ENCODE assay signal across 8 cellular contexts in the genomic region with DNA sequence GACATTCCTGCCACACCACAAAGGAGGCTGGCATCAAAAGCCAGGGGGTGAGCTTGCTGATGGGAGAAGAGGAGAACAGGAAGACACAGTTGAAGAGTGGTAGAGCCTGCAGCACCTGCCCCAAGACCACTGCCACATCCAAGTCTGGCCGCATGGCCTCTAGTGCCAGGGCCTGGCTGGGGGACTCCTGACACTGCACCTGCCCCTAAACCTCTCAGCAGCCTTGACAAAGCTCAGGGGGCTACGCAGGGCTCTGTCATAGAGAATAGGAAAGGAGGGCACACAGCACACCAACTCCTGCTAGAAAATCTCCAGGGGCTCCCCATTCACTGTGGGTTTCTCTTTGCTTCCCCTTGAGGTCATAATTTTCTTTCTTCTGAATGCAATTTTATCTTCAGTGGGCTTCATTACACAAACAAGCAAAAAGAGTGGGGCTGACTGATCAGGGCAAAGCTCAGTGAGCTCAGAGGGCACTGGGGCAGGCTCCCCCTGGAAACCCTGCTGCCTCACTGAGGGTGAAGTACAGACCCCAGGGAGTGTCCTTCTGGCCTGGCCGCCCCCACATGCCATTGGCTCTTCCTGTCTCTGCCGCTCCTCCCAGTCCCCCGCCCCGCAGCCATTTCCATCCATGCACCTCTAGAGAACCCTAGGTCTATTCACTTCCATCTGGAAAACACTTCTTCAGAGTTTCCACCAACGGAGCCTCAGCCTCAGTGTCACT. TPM values are rescaled to one million over a fixed set of nuclear protein-coding genes. Genes with fewer than 3 reads are reported as not detected.
DNase-seq lines count a peak whose midpoint lies in the region; ATAC-seq, FAIRE-seq and TF ChIP-seq lines count a peak whose summit lies in the region.

No MANE protein-coding gene starts in this region.

- TF ChIP-seq CTCF in gastrocnemius medialis (IDR thresholded peaks at IDR 0.05 in 4 of 5, conservative IDR thresholded peaks at IDR 0.05 in 1 of 5) = no peak
- no peak for TF ChIP-seq CTCF in ovary (IDR thresholded peaks at IDR 0.05)

- H3K27me3 Mint-ChIP-seq in activated naive CD8-positive, alpha-beta T cell treated with anti-CD3 and anti-CD28 coated beads, Interleukin-2, amount 10 ng/mL, durations not matched to agents 7 days and 5 days = no peaks in the 10 kb centered on the region

- peak overlapping the region; percentile 57 to 63 (median 63) for H3K27ac ChIP-seq in gastrocnemius medialis
- H3K27ac ChIP-seq in ovary = no peak overlapping the region

- H3K36me3 Mint-ChIP-seq in activated naive CD8-positive, alpha-beta T cell treated with anti-CD3 and anti-CD28 coated beads, Interleukin-2, amount 10 ng/mL, durations not matched to agents 7 days and 5 days = peaks cover 8% of the 10 kb centered on the region

- H3K4me3 ChIP-seq in gastrocnemius medialis (no peak overlapping the region), ovary (no peak overlapping the region)

- peak overlapping the region; percentile 80 for H3K4me3 Mint-ChIP-seq in activated naive CD8-positive, alpha-beta T cell treated with anti-CD3 and anti-CD28 coated beads, Interleukin-2, amount 10 ng/mL, durations not matched to agents 7 days and 5 days

- TF ChIP-seq EP300 in ovary (IDR thresholded peaks at IDR 0.05) = no peak

- in situ Hi-C loops in gastrocnemius medialis (cut with MboI; ENCODE audit: low sequenced_read_pairs in 4 of 4) = no loop called here

- peak; percentile 86 for TF ChIP-seq POLR2A in GM12891 (IDR thresholded peaks at IDR 0.05; ENCODE audit: low read depth, low read length)
- TF ChIP-seq POLR2A in gastrocnemius medialis (IDR thresholded peaks at IDR 0.05) = no peak
- TF ChIP-seq POLR2A in ovary (IDR thresholded peaks at IDR 0.05) = no peak

- no peaks in the 10 kb centered on the region for H3K9me3 Mint-ChIP-seq in activated naive CD8-positive, alpha-beta T cell treated with anti-CD3 and anti-CD28 coated beads, Interleukin-2, amount 10 ng/mL, durations not matched to agents 7 days and 5 days

- H3K4me1 ChIP-seq in gastrocnemius medialis (peaks cover 57 to 82% of the 10 kb centered on the region in 2 donors), ovary (ENCODE audit: insufficient read depth) (peaks cover 10% of the 10 kb centered on the region)

- peaks cover 67% of the 10 kb centered on the region for H3K4me1 Mint-ChIP-seq in activated naive CD8-positive, alpha-beta T cell treated with anti-CD3 and anti-CD28 coated beads, Interleukin-2, amount 10 ng/mL, durations not matched to agents 7 days and 5 days

- peak; percentile 12 for ATAC-seq in HG02870 (IDR thresholded peaks at IDR 0.05; ENCODE audit: unreplicated experiment)
- ATAC-seq in activated naive CD8-positive, alpha-beta T cell treated with anti-CD3 and anti-CD28 coated beads, Interleukin-2, amount 10 ng/mL, durations not matched to agents 7 days and 5 days (ENCODE audit: low read depth) = no peak
- no peak for ATAC-seq in gastrocnemius medialis
- no peak for ATAC-seq in GM21381 (IDR thresholded peaks at IDR 0.05; ENCODE audit: unreplicated experiment)

- intact Hi-C loops in gastrocnemius medialis (cut with DNase I; ENCODE audit: low total_unique reads) = no loop called here
- intact Hi-C loops in ovary (cut with DNase I) = no loop called here

- POLR2A ChIA-PET in activated naive CD8-positive, alpha-beta T cell treated with anti-CD3 and anti-CD28 coated beads, Interleukin-2, amount 10 ng/mL, durations not matched to agents 7 days and 5 days (lab: Charles Lee) = interaction anchor here (1.0 to 3.9 kb wide), 5 partner anchors 12 to 169 kb away, joined by 4 to 47 read pairs (median 5); a partner anchor contains a TSS

- peak overlapping the region; percentile 93 for H3K27ac Mint-ChIP-seq in activated naive CD8-positive, alpha-beta T cell treated with anti-CD3 and anti-CD28 coated beads, Interleukin-2, amount 10 ng/mL, durations not matched to agents 7 days and 5 days

- DNase-seq in GM12891 (ENCODE audit: insufficient read length, low spot score) = no peak
- no peak for DNase-seq in activated naive CD8-positive, alpha-beta T cell treated with anti-CD3 and anti-CD28 coated beads, Interleukin-2, amount 10 ng/mL, durations not matched to agents 7 days and 5 days
- DNase-seq in gastrocnemius medialis = no peak
- DNase-seq in COLO668 (lab: John Stamatoyannopoulos, UW; ENCODE audit: unreplicated experiment) = no peak
- no peak for DNase-seq in stimulated activated naive CD4-positive, alpha-beta T cell (lab: John Stamatoyannopoulos, UW)
- DNase-seq in ovary = no peak

- H3K27me3 ChIP-seq in gastrocnemius medialis (no peaks in the 10 kb centered on the region), ovary (no peaks in the 10 kb centered on the region)

- 86 to 92% (median 89%) methylated on average over 7 of the region's 7 CpGs for WGBS in ovary, 3 donors

- FAIRE-seq in GM12891 (lab: Jason Lieb, UNC) = no peak

- H3K9me3 ChIP-seq in gastrocnemius medialis = no peaks in the 10 kb centered on the region
- H3K9me3 ChIP-seq in ovary = no peaks in the 10 kb centered on the region

- H3K36me3 ChIP-seq in gastrocnemius medialis (no peaks in the 10 kb centered on the region), ovary (no peaks in the 10 kb centered on the region)

TF ChIP-seq in GM12891, 5 proteins besides CTCF, POLR2A, EP300 and RAD21:
- peak; percentile 86 for TF ChIP-seq TAF1 (IDR thresholded peaks at IDR 0.05; ENCODE audit: low read depth, low read length)
- TF ChIP-seq POLR2AphosphoS5 (IDR thresholded peaks at IDR 0.05; ENCODE audit: low read depth, low read length) = peak; percentile 85; the same call in 1 of the 2 replicates
- TF ChIP-seq SPI1 (IDR thresholded peaks at IDR 0.05; ENCODE audit: low read depth, low read length) = no peak

RNA-seq across cellular contexts. Expression of a gene that starts 37.2 kb away (rescaled TPM):
- 124 TPM for polyA plus RNA-seq in GM12891 (2012; ENCODE audit: low read depth, missing spikeins)
- 10 to 100 TPM; 50.0 to 50.1 TPM for total RNA-seq in activated naive CD8-positive, alpha-beta T cell treated with anti-CD3 and anti-CD28 coated beads, Interleukin-2, amount 10 ng/mL, durations not matched to agents 7 days and 5 days
- total RNA-seq in gastrocnemius medialis (10 to 100 TPM; 17.3 to 27.9 (median 26.5) TPM), ovary (10 to 100 TPM; 28.0 to 52.1 (median 48.9) TPM)
- 10 to 100 TPM; 33.9 to 44.0 TPM for polyA plus RNA-seq in ovary

Comparison
In these comparisons a context has a peak if more than half of its experiments do, and no peak if none do; other contexts are left out.
1. H3K27ac ChIP-seq: peak in gastrocnemius medialis (4 of 4); none in ovary (0 of 2).